In genomic region chr17:28727727-28728363, GRCh38 we compare ENCODE assay signal across 8 cellular contexts. TPM values are rescaled to one million over a fixed set of nuclear protein-coding genes. Genes with fewer than 3 reads are reported as not detected.
DNase-seq lines count a peak whose midpoint lies in the region; ATAC-seq and TF ChIP-seq lines count a peak whose summit lies in the region.

No MANE protein-coding gene starts in this region.

- peaks cover 32% of the 10 kb centered on the region for H3K36me3 Mint-ChIP-seq in stimulated activated naive CD8-positive, alpha-beta T cell treated with anti-CD3 and anti-CD28 coated beads, Interleukin-15, Interleukin-2, amounts not matched to agents 100 ng/mL and 50 ng/mL, for 24 hours (ENCODE audit: low read depth)

- peaks cover 56% of the 10 kb centered on the region for H3K4me1 Mint-ChIP-seq in stimulated activated naive CD8-positive, alpha-beta T cell treated with anti-CD3 and anti-CD28 coated beads, Interleukin-15, Interleukin-2, amounts not matched to agents 100 ng/mL and 50 ng/mL, for 24 hours (ENCODE audit: low read depth)

- H3K27ac Mint-ChIP-seq in stimulated activated naive CD8-positive, alpha-beta T cell treated with anti-CD3 and anti-CD28 coated beads, Interleukin-15, Interleukin-2, amounts not matched to agents 100 ng/mL and 50 ng/mL, for 24 hours, result peak overlapping the region; percentile 98

- POLR2A ChIA-PET in AG04449 (lab: Yijun Ruan, JAX), result interaction anchor here (1.0 to 5.4 kb wide), 8 partner anchors 8 to 389 kb away, joined by 3 to 174 read pairs (median 13); partner anchors contain the start of genes PHF12, PROCA1, RPL23A and TRAF4

- ATAC-seq in GM18517 (IDR thresholded peaks at IDR 0.05; ENCODE audit: unreplicated experiment) (peak; percentile 25), HG02973 (IDR thresholded peaks at IDR 0.05; ENCODE audit: unreplicated experiment) (peak; percentile 33)

- no peaks in the 10 kb centered on the region for H3K27me3 Mint-ChIP-seq in stimulated activated naive CD8-positive, alpha-beta T cell treated with anti-CD3 and anti-CD28 coated beads, Interleukin-15, Interleukin-2, amounts not matched to agents 100 ng/mL and 50 ng/mL, for 24 hours

- peak overlapping the region; percentile 89 for H3K4me3 Mint-ChIP-seq in stimulated activated naive CD8-positive, alpha-beta T cell treated with anti-CD3 and anti-CD28 coated beads, Interleukin-15, Interleukin-2, amounts not matched to agents 100 ng/mL and 50 ng/mL, for 24 hours

- H3K9me3 Mint-ChIP-seq in stimulated activated naive CD8-positive, alpha-beta T cell treated with anti-CD3 and anti-CD28 coated beads, Interleukin-15, Interleukin-2, amounts not matched to agents 100 ng/mL and 50 ng/mL, for 24 hours, result no peaks in the 10 kb centered on the region

- peak overlapping the region; percentile 93 for H3K4me3 ChIP-seq in AG04449 (ENCODE audit: low read depth, low read length)

- CTCF ChIA-PET in AG04449 (lab: Yijun Ruan, JAX), result interaction anchor here (0.7 to 17.0 kb wide), 41 partner anchors 8 to 416 kb away, joined by 3 to 603 read pairs (median 6); partner anchors contain the start of genes DHRS13, PHF12 and TRAF4

- DNase-seq in AG04449 (ENCODE audit: low read depth, low spot score) (no peak), NCI-H345 treated with DMSO at 0.1 percent for 48 hours (lab: John Stamatoyannopoulos, UW; ENCODE audit: unreplicated experiment) (peak; percentile 80), myocyte (ENCODE audit: low read depth) (peak; percentile 57)
- DNase-seq in activated CD4-positive, alpha-beta T cell treated with anti-CD3 and anti-CD28 coated beads, Interleukin-2, amount 50 U/mL, for 4 hours, result peak; percentile 88 to 91
- DNase-seq in effector CD8-positive, alpha-beta T cell (lab: John Stamatoyannopoulos, UW), result peak; percentile 76

- peak; percentile 23 for TF ChIP-seq CTCF in AG04449 (IDR thresholded peaks at IDR 0.05; ENCODE audit: insufficient read depth, low read length, missing control alignments)

RNA-seq across cellular contexts. Expression of gene NEK8, which starts 0.7 kb away (rescaled TPM):
- 5.5 and 6.0 TPM in 2 replicates for total RNA-seq in myocyte
- polyA plus RNA-seq in myocyte (2012), result 5.6 TPM

RNA-seq across cellular contexts. Expression of gene TLCD1, which starts 1.8 kb away (rescaled TPM):
- 11.1 and 22.3 TPM in 2 replicates for total RNA-seq in myocyte
- 18.4 TPM for polyA plus RNA-seq in myocyte (2012)

RNA-seq across cellular contexts. Expression of gene RPL23A, which starts 8.1 kb away (rescaled TPM):
- 261 and 384 TPM in 2 replicates for total RNA-seq in myocyte
- polyA plus RNA-seq in myocyte (2012), result 793 TPM

RNA-seq across cellular contexts. Expression of gene RAB34, which starts 10.2 kb away (rescaled TPM):
- 162 and 198 TPM in 2 replicates for total RNA-seq in myocyte
- 125 TPM for polyA plus RNA-seq in myocyte (2012)

RNA-seq across cellular contexts. Expression of gene TRAF4, which starts 16.0 kb away (rescaled TPM):
- 173 and 248 TPM in 2 replicates for total RNA-seq in myocyte
- 91.1 TPM for polyA plus RNA-seq in myocyte (2012)
